Comparison of ENCODE assay signal across 22 cellular contexts in genomic region chr10:124603376-124604213, GRCh38.
DNase-seq lines count a peak whose midpoint lies in the region; ATAC-seq and TF ChIP-seq lines count a peak whose summit lies in the region.
"Had no signal": no experiment of that assay in that cellular context is flagged by ENCODE, and none has a peak within 500 bp of the region (broad histone marks: within the 10 kb centered on the region; RNA-seq: fewer than 3 reads in every experiment).

No MANE protein-coding gene starts in this region.

- H3K27me3 Mint-ChIP-seq in memory B cell = no peaks in the 10 kb centered on the region
- no peaks in the 10 kb centered on the region for H3K27me3 Mint-ChIP-seq in stimulated activated naive CD8-positive, alpha-beta T cell treated with anti-CD3 and anti-CD28 coated beads, Interleukin-15, amount 100 ng/mL, for 72 hours
- H3K27me3 Mint-ChIP-seq: activated naive CD8-positive, alpha-beta T cell treated with anti-CD3 and anti-CD28 coated beads for 36 hours; activated T-helper 17 cell treated with anti-CD3 and anti-CD28 coated beads, Interleukin-2, amount 50 U/mL, for 72 hours; CD8-positive, alpha-beta memory T cell; effector memory CD8-positive, alpha-beta T cell had no signal

- H3K9me3 Mint-ChIP-seq in memory B cell = peaks cover 1% of the 10 kb centered on the region
- H3K9me3 Mint-ChIP-seq in stimulated activated naive CD8-positive, alpha-beta T cell treated with anti-CD3 and anti-CD28 coated beads, Interleukin-15, amount 100 ng/mL, for 72 hours = no peaks in the 10 kb centered on the region
- H3K9me3 Mint-ChIP-seq: activated naive CD8-positive, alpha-beta T cell treated with anti-CD3 and anti-CD28 coated beads for 36 hours; activated T-helper 17 cell treated with anti-CD3 and anti-CD28 coated beads, Interleukin-2, amount 50 U/mL, for 72 hours; CD8-positive, alpha-beta memory T cell; effector memory CD8-positive, alpha-beta T cell; T-helper 1 cell treated with Interleukin-12 subunit alpha and Interleukin-12 subunit beta and Interleukin-4 antibody, amounts not matched to agents 30 μg/mL and 1 μg/mL, for 36 hours had no signal

- H3K36me3 Mint-ChIP-seq in memory B cell = peaks cover 6% of the 10 kb centered on the region
- H3K36me3 Mint-ChIP-seq: activated naive CD8-positive, alpha-beta T cell treated with anti-CD3 and anti-CD28 coated beads for 36 hours; CD8-positive, alpha-beta memory T cell had no signal

- peak overlapping the region; percentile 3 for H3K4me3 Mint-ChIP-seq in memory B cell
- H3K4me3 Mint-ChIP-seq in stimulated activated naive CD8-positive, alpha-beta T cell treated with anti-CD3 and anti-CD28 coated beads, Interleukin-15, amount 100 ng/mL, for 72 hours = no peak overlapping the region
- H3K4me3 Mint-ChIP-seq: activated naive CD8-positive, alpha-beta T cell treated with anti-CD3 and anti-CD28 coated beads for 36 hours; activated T-helper 17 cell treated with anti-CD3 and anti-CD28 coated beads, Interleukin-2, amount 50 U/mL, for 72 hours; CD8-positive, alpha-beta memory T cell; effector memory CD8-positive, alpha-beta T cell; T-helper 1 cell treated with Interleukin-12 subunit alpha and Interleukin-12 subunit beta and Interleukin-4 antibody, amounts not matched to agents 30 μg/mL and 1 μg/mL, for 36 hours had no signal

- no peak for ATAC-seq in memory B cell (ENCODE audit: low read depth)
- ATAC-seq in stimulated activated naive CD8-positive, alpha-beta T cell treated with anti-CD3 and anti-CD28 coated beads, Interleukin-15, amount 100 ng/mL, for 72 hours = no peak
- ATAC-seq in GM18505 (IDR thresholded peaks at IDR 0.05; ENCODE audit: unreplicated experiment) = no peak
- ATAC-seq in HG02571 (IDR thresholded peaks at IDR 0.05; ENCODE audit: unreplicated experiment) = no peak
- ATAC-seq: activated T-helper 17 cell treated with anti-CD3 and anti-CD28 coated beads, Interleukin-2, amount 50 U/mL, for 72 hours; effector memory CD8-positive, alpha-beta T cell; esophagus mucosa had no signal

- DNase-seq in NAMALWA (ENCODE audit: low spot score) (peak; percentile 64), caudate nucleus (lab: John Stamatoyannopoulos, UW) (no peak), memory B cell (ENCODE audit: low spot score in 2 of 2) (no peak), 8988T (no peak)
- no peak for DNase-seq in stimulated activated naive CD8-positive, alpha-beta T cell treated with anti-CD3 and anti-CD28 coated beads, Interleukin-15, amount 100 ng/mL, for 72 hours
- DNase-seq: activated CD4-positive, alpha-beta T cell treated with anti-CD3 and anti-CD28 coated beads for 48 hours; activated naive CD8-positive, alpha-beta T cell treated with anti-CD3 and anti-CD28 coated beads for 36 hours; effector memory CD8-positive, alpha-beta T cell; foreskin melanocyte; GDM1; islet precursor cell; NCI-H2107; NCI-H510A treated with DMSO at 0.1 percent for 48 hours; Peyer's patch; sigmoid colon; testis had no signal

- no peak for TF ChIP-seq POLR2A in GM18505 (IDR thresholded peaks at IDR 0.05; ENCODE audit: borderline replicate concordance, extremely low read depth, insufficient read depth, insufficient read length)

- peak overlapping the region; percentile 97 for H3K27ac ChIP-seq in caudate nucleus (ENCODE audit: low read depth, low read length)
- H3K27ac ChIP-seq: testis had no signal

- H3K27ac Mint-ChIP-seq in memory B cell = no peak overlapping the region
- peak overlapping the region; percentile 19 to 40 for H3K27ac Mint-ChIP-seq in stimulated activated naive CD8-positive, alpha-beta T cell treated with anti-CD3 and anti-CD28 coated beads, Interleukin-15, amount 100 ng/mL, for 72 hours
- H3K27ac Mint-ChIP-seq: activated naive CD8-positive, alpha-beta T cell treated with anti-CD3 and anti-CD28 coated beads for 36 hours; activated T-helper 17 cell treated with anti-CD3 and anti-CD28 coated beads, Interleukin-2, amount 50 U/mL, for 72 hours; effector memory CD8-positive, alpha-beta T cell; T-helper 1 cell treated with Interleukin-12 subunit alpha and Interleukin-12 subunit beta and Interleukin-4 antibody, amounts not matched to agents 30 μg/mL and 1 μg/mL, for 36 hours had no signal

- peaks cover 50% of the 10 kb centered on the region for H3K4me1 Mint-ChIP-seq in memory B cell
- peaks cover 8% of the 10 kb centered on the region for H3K4me1 Mint-ChIP-seq in stimulated activated naive CD8-positive, alpha-beta T cell treated with anti-CD3 and anti-CD28 coated beads, Interleukin-15, amount 100 ng/mL, for 72 hours
- H3K4me1 Mint-ChIP-seq: activated naive CD8-positive, alpha-beta T cell treated with anti-CD3 and anti-CD28 coated beads for 36 hours had no signal
